8 cellular contexts compared by ENCODE assay signal in genomic region chr12:109461049-109461845, GRCh38. TPM values are rescaled to one million over a fixed set of nuclear protein-coding genes. Genes with fewer than 3 reads are reported as not detected.
DNase-seq lines count a peak whose midpoint lies in the region; FAIRE-seq and TF ChIP-seq lines count a peak whose summit lies in the region.

No MANE protein-coding gene starts in this region.

- FAIRE-seq in HTR-8/SVneo (lab: Jason Lieb, UNC) = no peak
- no peak for FAIRE-seq in kidney (lab: Jason Lieb, UNC)

- H3K27me3 Mint-ChIP-seq in activated T-helper 2 cell treated with anti-CD3 and anti-CD28 coated beads, Interferon-gamma antibody, Interleukin-2, Interleukin-4, amounts not matched to agents 10 μg/mL and 5 μg/mL and 100 μg/mL, durations not matched to agents 14 hours and 24 hours and 36 hours (ENCODE audit: low read depth) = no peaks in the 10 kb centered on the region

- H3K9me3 Mint-ChIP-seq in activated T-helper 2 cell treated with anti-CD3 and anti-CD28 coated beads, Interferon-gamma antibody, Interleukin-2, Interleukin-4, amounts not matched to agents 10 μg/mL and 5 μg/mL and 100 μg/mL, durations not matched to agents 14 hours and 24 hours and 36 hours = no peaks in the 10 kb centered on the region

- H3K27ac ChIP-seq in 22Rv1 (peak overlapping the region; percentile 74), kidney (ENCODE audit: low read depth in 2 of 2, low read length in 2 of 2) (peak overlapping the region; percentile 82 to 97), temporal lobe (ENCODE audit: low read depth, low read length) (peak overlapping the region; percentile 91)

- peaks cover 19 to 29% of the 10 kb centered on the region in 2 donors for H3K36me3 ChIP-seq in kidney (ENCODE audit: control insufficient read depth in 1 of 2, insufficient read depth in 2 of 2, low read length in 2 of 2)

- no peak overlapping the region for H3K4me3 Mint-ChIP-seq in activated T-helper 2 cell treated with anti-CD3 and anti-CD28 coated beads, Interferon-gamma antibody, Interleukin-2, Interleukin-4, amounts not matched to agents 10 μg/mL and 5 μg/mL and 100 μg/mL, durations not matched to agents 14 hours and 24 hours and 36 hours (ENCODE audit: low read depth)

- H3K4me3 ChIP-seq in kidney (ENCODE audit: low read length in 2 of 2) = peak overlapping the region in 1 of 2 donors; percentile 8

- intact Hi-C loops in activated T-helper 2 cell treated with anti-CD3 and anti-CD28 coated beads, Interferon-gamma antibody, Interleukin-2, Interleukin-4, amounts not matched to agents 10 μg/mL and 5 μg/mL and 100 μg/mL, durations not matched to agents 14 hours and 24 hours and 36 hours (cut with micrococcal nuclease) = no loop called here
- intact Hi-C loops in kidney (cut with DNase I) = no loop called here

- TF ChIP-seq CTCF in 22Rv1 (IDR thresholded peaks at IDR 0.05) = no peak
- no peak for TF ChIP-seq CTCF in kidney (IDR thresholded peaks at IDR 0.05; ENCODE audit: borderline replicate concordance, extremely low read depth, insufficient read depth)

- DNase-seq in HTR-8/SVneo (ENCODE audit: insufficient read length, low spot score) (peak; percentile 45), kidney (peak; percentile 78), NCI-H226 (no peak), middle frontal gyrus (ENCODE audit: extremely low spot score, low spot score) (no peak), kidney glomerular epithelial cell (lab: John Stamatoyannopoulos, UW) (no peak)
- DNase-seq in activated T-helper 2 cell treated with anti-CD3 and anti-CD28 coated beads, Interferon-gamma antibody, Interleukin-2, Interleukin-4, amounts not matched to agents 10 μg/mL and 5 μg/mL and 100 μg/mL, durations not matched to agents 14 hours and 24 hours and 36 hours (ENCODE audit: low spot score) = no peak

- H3K36me3 Mint-ChIP-seq in activated T-helper 2 cell treated with anti-CD3 and anti-CD28 coated beads, Interferon-gamma antibody, Interleukin-2, Interleukin-4, amounts not matched to agents 10 μg/mL and 5 μg/mL and 100 μg/mL, durations not matched to agents 14 hours and 24 hours and 36 hours (ENCODE audit: low read depth) = peaks cover 44% of the 10 kb centered on the region

- peaks cover 42 to 56% of the 10 kb centered on the region in 2 donors for H3K4me1 ChIP-seq in kidney (ENCODE audit: control insufficient read depth in 1 of 2, insufficient read depth in 1 of 2, low read depth in 1 of 2, low read length in 2 of 2)

- H3K27ac Mint-ChIP-seq in activated T-helper 2 cell treated with anti-CD3 and anti-CD28 coated beads, Interferon-gamma antibody, Interleukin-2, Interleukin-4, amounts not matched to agents 10 μg/mL and 5 μg/mL and 100 μg/mL, durations not matched to agents 14 hours and 24 hours and 36 hours = peak overlapping the region; percentile 59

- H3K9me3 ChIP-seq in kidney (ENCODE audit: control insufficient read depth in 1 of 2, low read length in 2 of 2) = no peaks in the 10 kb centered on the region

- peak overlapping the region in 1 of 2 donors; percentile 69 for H3K9ac ChIP-seq in kidney (ENCODE audit: low read length in 2 of 2)

- peaks cover 34% of the 10 kb centered on the region for H3K4me1 Mint-ChIP-seq in activated T-helper 2 cell treated with anti-CD3 and anti-CD28 coated beads, Interferon-gamma antibody, Interleukin-2, Interleukin-4, amounts not matched to agents 10 μg/mL and 5 μg/mL and 100 μg/mL, durations not matched to agents 14 hours and 24 hours and 36 hours (ENCODE audit: low read depth)

RNA-seq across cellular contexts. Expression of gene KCTD10, which starts 15.9 kb away (rescaled TPM):
- total RNA-seq in activated T-helper 2 cell treated with anti-CD3 and anti-CD28 coated beads, Interferon-gamma antibody, Interleukin-2, Interleukin-4, amounts not matched to agents 10 μg/mL and 5 μg/mL and 100 μg/mL, durations not matched to agents 14 hours and 24 hours and 36 hours = 51.5 and 54.4 TPM in 2 replicates
- total RNA-seq in kidney (72.1 TPM), temporal lobe (39.6 TPM)
- 23.6 TPM for polyA plus RNA-seq in kidney (ENCODE audit: insufficient read depth, low read depth, low replicate concordance)

RNA-seq across cellular contexts. Expression of gene UBE3B, which starts 16.2 kb away (rescaled TPM):
- total RNA-seq in activated T-helper 2 cell treated with anti-CD3 and anti-CD28 coated beads, Interferon-gamma antibody, Interleukin-2, Interleukin-4, amounts not matched to agents 10 μg/mL and 5 μg/mL and 100 μg/mL, durations not matched to agents 14 hours and 24 hours and 36 hours = 30.6 and 31.2 TPM in 2 replicates
- total RNA-seq in kidney (44.3 TPM), temporal lobe (21.6 TPM)
- 13.9 TPM for polyA plus RNA-seq in kidney (ENCODE audit: insufficient read depth, low read depth, low replicate concordance)

Comparison
In these comparisons a context has a peak if more than half of its experiments do, and no peak if none do; other contexts are left out.
1. DNase-seq: peak in HTR-8/SVneo (single experiment) and kidney (single experiment); none in activated T-helper 2 cell treated with anti-CD3 and anti-CD28 coated beads, Interferon-gamma antibody, Interleukin-2, Interleukin-4, amounts not matched to agents 10 μg/mL and 5 μg/mL and 100 μg/mL, durations not matched to agents 14 hours and 24 hours and 36 hours (single experiment), NCI-H226 (single experiment), middle frontal gyrus (single experiment) and kidney glomerular epithelial cell (single experiment).
2. Peak in every context shown above with its lines, with median percentiles within 50 percentile points of each other: H3K27ac ChIP-seq.